In the genomic region with DNA sequence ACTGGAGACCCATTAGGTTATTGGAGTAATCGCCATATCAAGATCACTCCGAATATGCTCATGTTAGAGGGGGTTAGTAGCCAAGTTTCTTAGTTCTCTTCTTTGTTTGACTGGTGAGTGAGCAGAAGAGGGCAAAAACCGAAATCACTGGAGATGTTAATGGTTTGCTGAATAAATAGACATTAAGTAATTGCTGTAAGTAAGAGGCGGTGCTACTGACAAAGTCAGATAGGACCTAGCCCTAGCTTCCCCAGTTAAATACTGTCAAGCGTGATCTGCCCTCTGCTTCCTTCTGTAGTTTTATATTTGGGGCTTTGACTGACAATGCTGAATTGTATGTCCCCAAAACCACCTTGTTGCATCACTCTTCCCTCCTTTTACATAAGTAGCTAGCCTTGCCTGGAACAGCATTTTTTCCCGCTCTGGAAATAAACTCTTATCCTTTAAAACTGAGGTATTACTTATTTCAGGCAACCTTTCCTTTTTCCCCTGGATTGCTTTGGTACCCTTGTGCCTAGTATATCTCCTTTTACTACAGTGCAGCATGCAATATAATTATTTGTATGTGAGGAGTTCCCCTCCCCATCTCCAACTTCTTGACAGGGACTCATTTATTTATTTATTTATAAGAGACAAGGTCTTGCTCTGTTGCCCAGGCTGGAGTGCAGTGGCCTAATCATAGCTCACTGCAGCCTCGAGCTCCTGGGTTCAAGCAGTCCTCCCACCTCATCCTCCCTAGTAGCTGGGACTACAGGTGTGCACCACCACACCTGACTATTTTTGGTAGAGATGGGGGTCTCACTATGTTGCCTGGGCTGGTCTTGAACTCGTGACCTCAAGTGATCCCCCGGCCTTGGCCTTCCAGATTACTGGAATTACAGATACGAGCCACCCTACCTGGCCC, we compare ENCODE assay signal across 9 cellular contexts. TPM values are rescaled to one million over a fixed set of nuclear protein-coding genes. Genes with fewer than 3 reads are reported as not detected.
DNase-seq lines count a peak whose midpoint lies in the region; ATAC-seq, FAIRE-seq and TF ChIP-seq lines count a peak whose summit lies in the region.
"Had no signal": no experiment of that assay in that cellular context is flagged by ENCODE, and none has a peak within 500 bp of the region (broad histone marks: within the 10 kb centered on the region; RNA-seq: fewer than 3 reads in every experiment).

No MANE protein-coding gene starts in this region.

- DNase-seq in NB4 (ENCODE audit: low read depth) = peak; percentile 44
- DNase-seq in ovary = no peak
- no peak for DNase-seq in activated T-cell treated with anti-CD3 and anti-CD28 coated beads, Interleukin-2, amount 50 U/mL, for 4 hours
- no peak for DNase-seq in RCC 7860 (ENCODE audit: low spot score)
- no peak for DNase-seq in ecto neural progenitor cell (ENCODE audit: low spot score)
- no peak for DNase-seq in DMS79 (lab: John Stamatoyannopoulos, UW)
- DNase-seq: cortex of kidney had no signal

- H3K4me1 ChIP-seq in DOHH2 (ENCODE audit: control insufficient read depth, low read length) (peaks cover 19% of the 10 kb centered on the region), endocrine pancreas (ENCODE audit: control insufficient read depth, insufficient read depth, low read length) (peaks cover 4% of the 10 kb centered on the region), ovary (ENCODE audit: insufficient read depth) (peaks cover 10% of the 10 kb centered on the region)

- no peak for TF ChIP-seq EP300 in ovary (IDR thresholded peaks at IDR 0.05)

- no peaks in the 10 kb centered on the region for H3F3A ChIP-seq in DOHH2 (ENCODE audit: control insufficient read depth, insufficient read depth)

- H3K79me2 ChIP-seq in DOHH2 (ENCODE audit: control insufficient read depth, low read length) = peaks cover 60% of the 10 kb centered on the region

- H3K27me3 Mint-ChIP-seq in activated T-cell treated with anti-CD3 and anti-CD28 coated beads, Interleukin-2, amount 50 U/mL, for 4 hours (ENCODE audit: low read depth) = no peaks in the 10 kb centered on the region

- intact Hi-C loops in ovary (cut with DNase I) = no loop called here

- no peak for TF ChIP-seq POLR2A in NB4 (IDR thresholded peaks at IDR 0.05; ENCODE audit: extremely low read depth, insufficient read length)
- no peak for TF ChIP-seq POLR2A in ovary (IDR thresholded peaks at IDR 0.05)

- H3K9me3 ChIP-seq in DOHH2 (ENCODE audit: control insufficient read depth, insufficient read depth, low read length) (no peaks in the 10 kb centered on the region), endocrine pancreas (ENCODE audit: control insufficient read depth, low read length) (no peaks in the 10 kb centered on the region), ovary (no peaks in the 10 kb centered on the region)

- H3K9ac ChIP-seq in endocrine pancreas (ENCODE audit: control insufficient read depth, insufficient read depth, low read length) = no peak overlapping the region

- peaks cover 21% of the 10 kb centered on the region for H3K4me1 Mint-ChIP-seq in activated T-cell treated with anti-CD3 and anti-CD28 coated beads, Interleukin-2, amount 50 U/mL, for 4 hours (ENCODE audit: low read depth)

- peak overlapping the region; percentile 76 for H3K4me2 ChIP-seq in DOHH2 (ENCODE audit: low read length)

- ATAC-seq in activated T-cell treated with anti-CD3 and anti-CD28 coated beads, Interleukin-2, amount 50 U/mL, for 4 hours = no peak

- H3K27me3 ChIP-seq in DOHH2 (ENCODE audit: control insufficient read depth, low read length) (no peaks in the 10 kb centered on the region), endocrine pancreas (ENCODE audit: control insufficient read depth, insufficient read depth, low read length) (no peaks in the 10 kb centered on the region), ovary (no peaks in the 10 kb centered on the region)

- H3K27ac ChIP-seq in DOHH2 (ENCODE audit: low read depth, low read length) (no peak overlapping the region), ovary (no peak overlapping the region)

- H3K9me2 ChIP-seq in DOHH2 (replicated peaks; ENCODE audit: control insufficient read depth, low read length) = no peaks in the 10 kb centered on the region

- peaks cover 28% of the 10 kb centered on the region for H3K36me3 Mint-ChIP-seq in activated T-cell treated with anti-CD3 and anti-CD28 coated beads, Interleukin-2, amount 50 U/mL, for 4 hours (ENCODE audit: insufficient read depth)

- H3K36me3 ChIP-seq in DOHH2 (ENCODE audit: control insufficient read depth, low read length) = peaks cover 57% of the 10 kb centered on the region
- peaks cover 2% of the 10 kb centered on the region for H3K36me3 ChIP-seq in endocrine pancreas (ENCODE audit: control insufficient read depth, insufficient read depth, low read length)
- H3K36me3 ChIP-seq in ovary = no peaks in the 10 kb centered on the region

- no peak overlapping the region for H3K4me3 Mint-ChIP-seq in activated T-cell treated with anti-CD3 and anti-CD28 coated beads, Interleukin-2, amount 50 U/mL, for 4 hours

- H3K4me3 ChIP-seq in DOHH2 (ENCODE audit: low read length) = peak overlapping the region; percentile 80
- H3K4me3 ChIP-seq in NB4 (ENCODE audit: low read depth, low read length) = peak overlapping the region; percentile 86
- peak overlapping the region; percentile 82 for H3K4me3 ChIP-seq in endocrine pancreas (ENCODE audit: control insufficient read depth, insufficient read depth, low read length)
- H3K4me3 ChIP-seq in ovary = peak overlapping the region; percentile 85

- WGBS in ovary, 3 donors = 61 to 66% (median 66%) methylated on average over 10 of the region's 10 CpGs

- no peaks in the 10 kb centered on the region; the same call in 1 of the 2 replicates for H4K20me1 ChIP-seq in DOHH2 (ENCODE audit: control insufficient read depth, insufficient read depth, low read depth, low read length)

- TF ChIP-seq CTCF in DOHH2 (IDR thresholded peaks at IDR 0.05; ENCODE audit: low read depth, low read length, poor library complexity, severe bottlenecking) (no peak), NB4 (IDR thresholded peaks at IDR 0.05; ENCODE audit: low read depth, low read length) (no peak), ovary (IDR thresholded peaks at IDR 0.05) (no peak)

- FAIRE-seq in RCC 7860 (lab: Jason Lieb, UNC) = no peak

- H3K9me3 Mint-ChIP-seq in activated T-cell treated with anti-CD3 and anti-CD28 coated beads, Interleukin-2, amount 50 U/mL, for 4 hours = no peaks in the 10 kb centered on the region

RNA-seq across cellular contexts. Expression of gene SNRPF, which starts 1.4 kb away (rescaled TPM):
- 10 to 100 TPM in 5 of 7 donors, 1 to 10 TPM in 2; 8.5 to 25.5 (median 17.1) TPM for total RNA-seq in ovary
- 10 to 100 TPM; 21.7 to 28.4 TPM for polyA plus RNA-seq in ovary
- 10 to 100 TPM; 70.3 to 81.5 (median 79.7) TPM for total RNA-seq in activated T-cell treated with anti-CD3 and anti-CD28 coated beads, Interleukin-2, amount 50 U/mL, for 4 hours
